In genomic region chr11:86537541-86538222, GRCh38 we compare ENCODE assay signal across 1 cellular context.
TF ChIP-seq lines count a peak whose summit lies in the region.

No MANE protein-coding gene starts in this region.

TF ChIP-seq in HEK293, 187 proteins besides CTCF, POLR2A, EP300 and RAD21 (continued from another document):
- TF ChIP-seq, protein P1, sequence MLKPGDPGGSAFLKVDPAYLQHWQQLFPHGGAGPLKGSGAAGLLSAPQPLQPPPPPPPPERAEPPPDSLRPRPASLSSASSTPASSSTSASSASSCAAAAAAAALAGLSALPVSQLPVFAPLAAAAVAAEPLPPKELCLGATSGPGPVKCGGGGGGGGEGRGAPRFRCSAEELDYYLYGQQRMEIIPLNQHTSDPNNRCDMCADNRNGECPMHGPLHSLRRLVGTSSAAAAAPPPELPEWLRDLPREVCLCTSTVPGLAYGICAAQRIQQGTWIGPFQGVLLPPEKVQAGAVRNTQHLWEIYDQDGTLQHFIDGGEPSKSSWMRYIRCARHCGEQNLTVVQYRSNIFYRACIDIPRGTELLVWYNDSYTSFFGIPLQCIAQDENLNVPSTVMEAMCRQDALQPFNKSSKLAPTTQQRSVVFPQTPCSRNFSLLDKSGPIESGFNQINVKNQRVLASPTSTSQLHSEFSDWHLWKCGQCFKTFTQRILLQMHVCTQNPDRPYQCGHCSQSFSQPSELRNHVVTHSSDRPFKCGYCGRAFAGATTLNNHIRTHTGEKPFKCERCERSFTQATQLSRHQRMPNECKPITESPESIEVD (tag by site-specific recombination; IDR thresholded peaks at IDR 0.05), result no peak
- no peak for TF ChIP-seq ZNF140 (tag by site-specific recombination; IDR thresholded peaks at IDR 0.05)
- no peak for TF ChIP-seq ZNF155 (tag by site-specific recombination; IDR thresholded peaks at IDR 0.05)
- TF ChIP-seq, protein P2, sequence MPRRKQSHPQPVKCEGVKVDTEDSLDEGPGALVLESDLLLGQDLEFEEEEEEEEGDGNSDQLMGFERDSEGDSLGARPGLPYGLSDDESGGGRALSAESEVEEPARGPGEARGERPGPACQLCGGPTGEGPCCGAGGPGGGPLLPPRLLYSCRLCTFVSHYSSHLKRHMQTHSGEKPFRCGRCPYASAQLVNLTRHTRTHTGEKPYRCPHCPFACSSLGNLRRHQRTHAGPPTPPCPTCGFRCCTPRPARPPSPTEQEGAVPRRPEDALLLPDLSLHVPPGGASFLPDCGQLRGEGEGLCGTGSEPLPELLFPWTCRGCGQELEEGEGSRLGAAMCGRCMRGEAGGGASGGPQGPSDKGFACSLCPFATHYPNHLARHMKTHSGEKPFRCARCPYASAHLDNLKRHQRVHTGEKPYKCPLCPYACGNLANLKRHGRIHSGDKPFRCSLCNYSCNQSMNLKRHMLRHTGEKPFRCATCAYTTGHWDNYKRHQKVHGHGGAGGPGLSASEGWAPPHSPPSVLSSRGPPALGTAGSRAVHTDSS (tag by site-specific recombination; IDR thresholded peaks at IDR 0.05), result no peak
- TF ChIP-seq ZNF596 (tag by site-specific recombination; IDR thresholded peaks at IDR 0.05), result no peak
